19 cellular contexts compared by ENCODE assay signal in genomic region chr2:98538280-98539041, GRCh38.
A peak's percentile ranks its signal among the peaks of the same experiment; 100 is the strongest.
DNase-seq lines count a peak whose midpoint lies in the region; ATAC-seq, FAIRE-seq and TF ChIP-seq lines count a peak whose summit lies in the region.
"Had no signal": no experiment of that assay in that cellular context is flagged by ENCODE, and none has a peak within 500 bp of the region (broad histone marks: within the 10 kb centered on the region; RNA-seq: fewer than 3 reads in every experiment).

No MANE protein-coding gene starts in this region.

- H3K36me3 ChIP-seq in CD8-positive, alpha-beta T cell (ENCODE audit: insufficient read depth, low read length), result peaks cover 71% of the 10 kb centered on the region
- peaks cover 2% of the 10 kb centered on the region for H3K36me3 ChIP-seq in astrocyte (ENCODE audit: insufficient read depth, low read length)
- peaks cover 0 to 95% (median 29%) of the 10 kb centered on the region in 3 experiments for H3K36me3 ChIP-seq in naive thymus-derived CD4-positive, alpha-beta T cell (ENCODE audit: control insufficient read depth in 2 of 3, insufficient read depth in 3 of 3, low read length in 3 of 3)
- H3K36me3 ChIP-seq: SJCRH30 had no signal

- no peaks in the 10 kb centered on the region for H3K9me3 Mint-ChIP-seq in activated CD4-positive, alpha-beta T cell treated with anti-CD3 and anti-CD28 coated beads, Interleukin-2, amount 10 ng/mL, durations not matched to agents 24 days and 14 days
- no peaks in the 10 kb centered on the region for H3K9me3 Mint-ChIP-seq in CD8-positive, alpha-beta T cell
- H3K9me3 Mint-ChIP-seq in astrocyte (ENCODE audit: unreplicated experiment), result no peaks in the 10 kb centered on the region
- no peaks in the 10 kb centered on the region for H3K9me3 Mint-ChIP-seq in naive thymus-derived CD4-positive, alpha-beta T cell

- POLR2A ChIA-PET in CD8-positive, alpha-beta T cell (lab: Charles Lee), result no interaction called here
- POLR2A ChIA-PET in naive thymus-derived CD4-positive, alpha-beta T cell (lab: Charles Lee), result no interaction called here

- peak; percentile 45 for DNase-seq in activated CD4-positive, alpha-beta T cell treated with anti-CD3 and anti-CD28 coated beads, Interleukin-2, amount 10 ng/mL, durations not matched to agents 24 days and 14 days
- no peak for DNase-seq in activated CD4-positive, alpha-beta T cell treated with anti-CD3 and anti-CD28 coated beads for 4 hours
- no peak for DNase-seq in CD8-positive, alpha-beta T cell
- peak; percentile 81 for DNase-seq in astrocyte (ENCODE audit: low read depth)
- no peak for DNase-seq in naive thymus-derived CD4-positive, alpha-beta T cell
- DNase-seq in central memory CD4-positive, alpha-beta T cell, result no peak
- DNase-seq in stimulated activated naive CD4-positive, alpha-beta T cell (lab: John Stamatoyannopoulos, UW), result no peak
- DNase-seq: activated CD4-positive, CD25-positive, alpha-beta regulatory T cell; DMS53; effector memory CD4-positive, alpha-beta T cell; heart left ventricle; lower lobe of right lung; NCI-H146; NCI-H774; PC-3; SJCRH30 had no signal

- intact Hi-C loops in activated CD4-positive, alpha-beta T cell treated with anti-CD3 and anti-CD28 coated beads, Interleukin-2, amount 10 ng/mL, durations not matched to agents 24 days and 14 days (cut with micrococcal nuclease), result no loop called here
- intact Hi-C loops in CD8-positive, alpha-beta T cell (cut with DNase I, micrococcal nuclease), result no loop called here
- intact Hi-C loops in naive thymus-derived CD4-positive, alpha-beta T cell (cut with micrococcal nuclease), result no loop called here

- no peaks in the 10 kb centered on the region for H3K9me3 ChIP-seq in CD8-positive, alpha-beta T cell (ENCODE audit: low read length)
- H3K9me3 ChIP-seq in astrocyte (ENCODE audit: insufficient read depth, low read depth, low read length), result no peaks in the 10 kb centered on the region
- H3K9me3 ChIP-seq in naive thymus-derived CD4-positive, alpha-beta T cell (ENCODE audit: control insufficient read depth in 2 of 3, low read length in 3 of 3), result no peaks in the 10 kb centered on the region
- H3K9me3 ChIP-seq: heart left ventricle, lower lobe of right lung, SJCRH30 had no signal

- H3K27ac ChIP-seq in CD8-positive, alpha-beta T cell (ENCODE audit: low read depth, low read length), result no peak overlapping the region
- no peak overlapping the region for H3K27ac ChIP-seq in astrocyte (ENCODE audit: low read depth, low read length)
- no peak overlapping the region for H3K27ac ChIP-seq in naive thymus-derived CD4-positive, alpha-beta T cell (ENCODE audit: low read depth, low read length)
- H3K27ac ChIP-seq: lower lobe of right lung, parathyroid adenoma, SJCRH30 had no signal

- H3K4me3 ChIP-seq in CD8-positive, alpha-beta T cell (ENCODE audit: low read depth, low read length), result no peak overlapping the region
- H3K4me3 ChIP-seq in astrocyte (ENCODE audit: insufficient read depth, low read depth, low read length), result no peak overlapping the region
- no peak overlapping the region for H3K4me3 ChIP-seq in naive thymus-derived CD4-positive, alpha-beta T cell (ENCODE audit: low read length)
- H3K4me3 ChIP-seq: heart left ventricle, lower lobe of right lung, SJCRH30 had no signal

- peak overlapping the region; percentile 9 for H3K27ac Mint-ChIP-seq in activated CD4-positive, alpha-beta T cell treated with anti-CD3 and anti-CD28 coated beads, Interleukin-2, amount 10 ng/mL, durations not matched to agents 24 days and 14 days
- H3K27ac Mint-ChIP-seq in CD8-positive, alpha-beta T cell, result peak overlapping the region; percentile 71
- H3K27ac Mint-ChIP-seq in astrocyte (ENCODE audit: unreplicated experiment), result no peak overlapping the region
- peak overlapping the region in 8 of 9 donors; percentile 2 to 73 (median 46) for H3K27ac Mint-ChIP-seq in naive thymus-derived CD4-positive, alpha-beta T cell

- H3K27me3 Mint-ChIP-seq in activated CD4-positive, alpha-beta T cell treated with anti-CD3 and anti-CD28 coated beads, Interleukin-2, amount 10 ng/mL, durations not matched to agents 24 days and 14 days, result no peaks in the 10 kb centered on the region
- no peaks in the 10 kb centered on the region for H3K27me3 Mint-ChIP-seq in CD8-positive, alpha-beta T cell (ENCODE audit: low read depth)
- no peaks in the 10 kb centered on the region for H3K27me3 Mint-ChIP-seq in astrocyte (ENCODE audit: low read depth, unreplicated experiment)
- no peaks in the 10 kb centered on the region for H3K27me3 Mint-ChIP-seq in naive thymus-derived CD4-positive, alpha-beta T cell

- H3K4me1 Mint-ChIP-seq in activated CD4-positive, alpha-beta T cell treated with anti-CD3 and anti-CD28 coated beads, Interleukin-2, amount 10 ng/mL, durations not matched to agents 24 days and 14 days, result peaks cover 14% of the 10 kb centered on the region
- no peaks in the 10 kb centered on the region for H3K4me1 Mint-ChIP-seq in CD8-positive, alpha-beta T cell (ENCODE audit: low read depth)
- H3K4me1 Mint-ChIP-seq in astrocyte (ENCODE audit: low read depth, unreplicated experiment), result no peaks in the 10 kb centered on the region
- H3K4me1 Mint-ChIP-seq in naive thymus-derived CD4-positive, alpha-beta T cell, result peaks cover 0 to 16% (median 1%) of the 10 kb centered on the region in 7 donors

- no peak for ATAC-seq in CD8-positive, alpha-beta T cell
- ATAC-seq in naive thymus-derived CD4-positive, alpha-beta T cell, result no peak
- no peak for ATAC-seq in HG03175 (IDR thresholded peaks at IDR 0.05; ENCODE audit: unreplicated experiment)
- ATAC-seq: PC-3 had no signal

- no peaks in the 10 kb centered on the region for H4K20me1 ChIP-seq in astrocyte (ENCODE audit: insufficient read depth, low read length)

- TF ChIP-seq CTCF in CD8-positive, alpha-beta T cell (IDR thresholded peaks at IDR 0.05), result no peak
- no peak for TF ChIP-seq CTCF in astrocyte (IDR thresholded peaks at IDR 0.05; ENCODE audit: insufficient read depth, low read depth, low read length)

- CTCF ChIA-PET in CD8-positive, alpha-beta T cell (lab: Charles Lee), result no interaction called here
- CTCF ChIA-PET in naive thymus-derived CD4-positive, alpha-beta T cell (lab: Charles Lee), result interaction anchor here (0.5 kb wide), 1 partner anchor 123 kb away, joined by 4 read pairs; no protein-coding TSS in a partner anchor

- no peak overlapping the region for H2AFZ ChIP-seq in astrocyte (ENCODE audit: low read depth, low read length)
- H2AFZ ChIP-seq: parathyroid adenoma had no signal

- no peaks in the 10 kb centered on the region for H3K4me1 ChIP-seq in CD8-positive, alpha-beta T cell (ENCODE audit: insufficient read depth, low read length)
- H3K4me1 ChIP-seq in astrocyte (ENCODE audit: insufficient read depth, low read length), result no peaks in the 10 kb centered on the region
- H3K4me1 ChIP-seq in naive thymus-derived CD4-positive, alpha-beta T cell (ENCODE audit: control insufficient read depth in 2 of 2, insufficient read depth in 2 of 2, low read length in 2 of 2), result no peaks in the 10 kb centered on the region
- H3K4me1 ChIP-seq: lower lobe of right lung, parathyroid adenoma had no signal

- H3K36me3 Mint-ChIP-seq in activated CD4-positive, alpha-beta T cell treated with anti-CD3 and anti-CD28 coated beads, Interleukin-2, amount 10 ng/mL, durations not matched to agents 24 days and 14 days (ENCODE audit: low read depth), result peaks cover 64% of the 10 kb centered on the region
- peaks cover 93% of the 10 kb centered on the region for H3K36me3 Mint-ChIP-seq in CD8-positive, alpha-beta T cell
- peaks cover 18% of the 10 kb centered on the region for H3K36me3 Mint-ChIP-seq in astrocyte (ENCODE audit: low read depth, unreplicated experiment)
- peaks cover 27 to 71% (median 29%) of the 10 kb centered on the region in 5 donors for H3K36me3 Mint-ChIP-seq in naive thymus-derived CD4-positive, alpha-beta T cell

- no peak overlapping the region for H3K9ac ChIP-seq in astrocyte (ENCODE audit: low read length)
- H3K9ac ChIP-seq: parathyroid adenoma had no signal

- H3K4me3 Mint-ChIP-seq in activated CD4-positive, alpha-beta T cell treated with anti-CD3 and anti-CD28 coated beads, Interleukin-2, amount 10 ng/mL, durations not matched to agents 24 days and 14 days, result no peak overlapping the region
- no peak overlapping the region for H3K4me3 Mint-ChIP-seq in CD8-positive, alpha-beta T cell
- H3K4me3 Mint-ChIP-seq in astrocyte (ENCODE audit: unreplicated experiment), result no peak overlapping the region
- no peak overlapping the region for H3K4me3 Mint-ChIP-seq in naive thymus-derived CD4-positive, alpha-beta T cell

- no peaks in the 10 kb centered on the region for H3K27me3 ChIP-seq in CD8-positive, alpha-beta T cell (ENCODE audit: insufficient read depth, low read length)
- H3K27me3 ChIP-seq in astrocyte (ENCODE audit: insufficient read depth, low read length), result no peaks in the 10 kb centered on the region
- no peaks in the 10 kb centered on the region for H3K27me3 ChIP-seq in naive thymus-derived CD4-positive, alpha-beta T cell (ENCODE audit: control insufficient read depth in 2 of 2, insufficient read depth in 2 of 2, low read length in 2 of 2)
- H3K27me3 ChIP-seq: heart left ventricle, SJCRH30 had no signal

- H3K4me2 ChIP-seq in astrocyte (ENCODE audit: low read length), result no peak overlapping the region

- H3K79me2 ChIP-seq in astrocyte (ENCODE audit: insufficient read depth, low read length), result no peaks in the 10 kb centered on the region
- H3K79me2 ChIP-seq: parathyroid adenoma had no signal

- no peak for FAIRE-seq in astrocyte (lab: Jason Lieb, UNC)
- FAIRE-seq: islet of Langerhans had no signal

Comparison
In these comparisons a context has a peak if more than half of its experiments do, and no peak if none do; other contexts are left out.
1. DNase-seq: peak in activated CD4-positive, alpha-beta T cell treated with anti-CD3 and anti-CD28 coated beads, Interleukin-2, amount 10 ng/mL, durations not matched to agents 24 days and 14 days (single experiment) and astrocyte (single experiment); none in activated CD4-positive, alpha-beta T cell treated with anti-CD3 and anti-CD28 coated beads for 4 hours (0 of 2), CD8-positive, alpha-beta T cell (0 of 7), naive thymus-derived CD4-positive, alpha-beta T cell (0 of 9), central memory CD4-positive, alpha-beta T cell (single experiment) and stimulated activated naive CD4-positive, alpha-beta T cell (0 of 6).